Comparison of ENCODE assay signal across 13 cellular contexts in genomic region chr22:45248832-45249561, GRCh38. TPM values are rescaled to one million over a fixed set of nuclear protein-coding genes. Genes with fewer than 3 reads are reported as not detected.
DNase-seq lines count a peak whose midpoint lies in the region; ATAC-seq and TF ChIP-seq lines count a peak whose summit lies in the region.
"Had no signal": no experiment of that assay in that cellular context is flagged by ENCODE, and none has a peak within 500 bp of the region (broad histone marks: within the 10 kb centered on the region; RNA-seq: fewer than 3 reads in every experiment).

No MANE protein-coding gene starts in this region.

- no peaks in the 10 kb centered on the region for H3K36me3 Mint-ChIP-seq in activated CD8-positive, alpha-beta T cell treated with anti-CD3 and anti-CD28 coated beads, Interleukin-2, amount 10 ng/mL, durations not matched to agents 7 days and 5 days (ENCODE audit: low read depth)
- no peaks in the 10 kb centered on the region for H3K36me3 Mint-ChIP-seq in activated CD8-positive, alpha-beta T cell treated with anti-CD3 and anti-CD28 coated beads for 36 hours (ENCODE audit: low read depth)
- H3K36me3 Mint-ChIP-seq in stimulated activated naive B cell treated with anti-CD40 and anti-IgM and Interleukin-4, amounts not matched to agents 10 μg/mL and 1 μg/mL and 100 μg/mL, for 72 hours = no peaks in the 10 kb centered on the region

- no peaks in the 10 kb centered on the region for H4K20me1 ChIP-seq in smooth muscle cell (ENCODE audit: low read depth)

- H2AFZ ChIP-seq in smooth muscle cell (ENCODE audit: low read depth) = no peak overlapping the region
- H2AFZ ChIP-seq: parathyroid adenoma had no signal

- H3K4me3 ChIP-seq in smooth muscle cell = no peak overlapping the region
- H3K4me3 ChIP-seq: coronary artery had no signal

- H3F3A ChIP-seq in smooth muscle cell (ENCODE audit: low read depth) = peaks cover 17% of the 10 kb centered on the region

- no peaks in the 10 kb centered on the region for H3K9me3 ChIP-seq in smooth muscle cell (replicated peaks; ENCODE audit: low read depth)

- intact Hi-C loops in activated CD8-positive, alpha-beta T cell treated with anti-CD3 and anti-CD28 coated beads for 36 hours (cut with micrococcal nuclease) = no loop called here

- H3K27ac Mint-ChIP-seq in activated CD8-positive, alpha-beta T cell treated with anti-CD3 and anti-CD28 coated beads, Interleukin-2, amount 10 ng/mL, durations not matched to agents 7 days and 5 days = peak overlapping the region; percentile 57
- no peak overlapping the region for H3K27ac Mint-ChIP-seq in activated CD8-positive, alpha-beta T cell treated with anti-CD3 and anti-CD28 coated beads for 36 hours
- no peak overlapping the region for H3K27ac Mint-ChIP-seq in stimulated activated naive B cell treated with anti-CD40 and anti-IgM and Interleukin-4, amounts not matched to agents 10 μg/mL and 1 μg/mL and 100 μg/mL, for 72 hours

- no peak overlapping the region for H3K27ac ChIP-seq in smooth muscle cell (ENCODE audit: low read depth)
- H3K27ac ChIP-seq: coronary artery, parathyroid adenoma had no signal

- no peaks in the 10 kb centered on the region for H3K4me1 ChIP-seq in smooth muscle cell (ENCODE audit: low read depth)
- H3K4me1 ChIP-seq: parathyroid adenoma had no signal

- no peak overlapping the region for H3K9ac ChIP-seq in smooth muscle cell (ENCODE audit: low read depth)
- H3K9ac ChIP-seq: parathyroid adenoma had no signal

- H3K36me3 ChIP-seq in smooth muscle cell (ENCODE audit: low read depth) = no peaks in the 10 kb centered on the region

- 89% methylated on average over 8 of the region's 8 CpGs for WGBS in smooth muscle cell (ENCODE audit: low lambda C conversion rate)

- H3K27me3 Mint-ChIP-seq in activated CD8-positive, alpha-beta T cell treated with anti-CD3 and anti-CD28 coated beads, Interleukin-2, amount 10 ng/mL, durations not matched to agents 7 days and 5 days (ENCODE audit: low read depth) = no peaks in the 10 kb centered on the region
- H3K27me3 Mint-ChIP-seq in activated CD8-positive, alpha-beta T cell treated with anti-CD3 and anti-CD28 coated beads for 36 hours = no peaks in the 10 kb centered on the region
- H3K27me3 Mint-ChIP-seq in stimulated activated naive B cell treated with anti-CD40 and anti-IgM and Interleukin-4, amounts not matched to agents 10 μg/mL and 1 μg/mL and 100 μg/mL, for 72 hours = no peaks in the 10 kb centered on the region

- no peaks in the 10 kb centered on the region for H3K79me2 ChIP-seq in smooth muscle cell (ENCODE audit: low read depth)
- H3K79me2 ChIP-seq: parathyroid adenoma had no signal

- no peak overlapping the region for H3K4me2 ChIP-seq in smooth muscle cell

- peaks cover 54% of the 10 kb centered on the region for H3K4me1 Mint-ChIP-seq in activated CD8-positive, alpha-beta T cell treated with anti-CD3 and anti-CD28 coated beads, Interleukin-2, amount 10 ng/mL, durations not matched to agents 7 days and 5 days (ENCODE audit: low read depth)
- peaks cover 28% of the 10 kb centered on the region for H3K4me1 Mint-ChIP-seq in activated CD8-positive, alpha-beta T cell treated with anti-CD3 and anti-CD28 coated beads for 36 hours (ENCODE audit: low read depth)
- H3K4me1 Mint-ChIP-seq in stimulated activated naive B cell treated with anti-CD40 and anti-IgM and Interleukin-4, amounts not matched to agents 10 μg/mL and 1 μg/mL and 100 μg/mL, for 72 hours = peaks cover 15 to 24% of the 10 kb centered on the region in 2 donors

- POLR2A ChIA-PET in activated CD8-positive, alpha-beta T cell treated with anti-CD3 and anti-CD28 coated beads, Interleukin-2, amount 10 ng/mL, durations not matched to agents 7 days and 5 days (lab: Charles Lee) = no interaction called here
- POLR2A ChIA-PET in activated CD8-positive, alpha-beta T cell treated with anti-CD3 and anti-CD28 coated beads for 36 hours (lab: Charles Lee) = interaction anchor here (0.7 kb wide), 1 partner anchor 135 kb away, joined by 3 read pairs; no protein-coding TSS in a partner anchor

- DNase-seq in activated CD8-positive, alpha-beta T cell treated with anti-CD3 and anti-CD28 coated beads, Interleukin-2, amount 10 ng/mL, durations not matched to agents 7 days and 5 days = no peak
- DNase-seq in activated CD8-positive, alpha-beta T cell treated with anti-CD3 and anti-CD28 coated beads for 36 hours = no peak
- DNase-seq in SW480 (ENCODE audit: low spot score) (peak; percentile 17), NCI-H748 (lab: John Stamatoyannopoulos, UW; ENCODE audit: unreplicated experiment) (no peak), DMS153 (lab: John Stamatoyannopoulos, UW) (no peak), smooth muscle cell (lab: John Stamatoyannopoulos, UW; ENCODE audit: unreplicated experiment) (no peak)
- DNase-seq in stimulated activated naive B cell treated with anti-CD40 and anti-IgM and Interleukin-4, amounts not matched to agents 10 μg/mL and 1 μg/mL and 100 μg/mL, for 72 hours = no peak
- DNase-seq: activated T-cell treated with anti-CD3 and anti-CD28 coated beads, Interleukin-2, amount 50 U/mL, for 1 hour had no signal

- TF ChIP-seq CTCF in activated CD8-positive, alpha-beta T cell treated with anti-CD3 and anti-CD28 coated beads for 36 hours (IDR thresholded peaks at IDR 0.05) = no peak
- TF ChIP-seq CTCF in smooth muscle cell (IDR thresholded peaks at IDR 0.05; ENCODE audit: borderline replicate concordance, insufficient read depth, poor library complexity, severe bottlenecking) = no peak

- no peaks in the 10 kb centered on the region for H3K9me3 Mint-ChIP-seq in activated CD8-positive, alpha-beta T cell treated with anti-CD3 and anti-CD28 coated beads, Interleukin-2, amount 10 ng/mL, durations not matched to agents 7 days and 5 days (ENCODE audit: insufficient read depth)
- no peaks in the 10 kb centered on the region for H3K9me3 Mint-ChIP-seq in activated CD8-positive, alpha-beta T cell treated with anti-CD3 and anti-CD28 coated beads for 36 hours
- no peaks in the 10 kb centered on the region for H3K9me3 Mint-ChIP-seq in stimulated activated naive B cell treated with anti-CD40 and anti-IgM and Interleukin-4, amounts not matched to agents 10 μg/mL and 1 μg/mL and 100 μg/mL, for 72 hours

- no peak overlapping the region for H3K4me3 Mint-ChIP-seq in activated CD8-positive, alpha-beta T cell treated with anti-CD3 and anti-CD28 coated beads, Interleukin-2, amount 10 ng/mL, durations not matched to agents 7 days and 5 days
- no peak overlapping the region for H3K4me3 Mint-ChIP-seq in activated CD8-positive, alpha-beta T cell treated with anti-CD3 and anti-CD28 coated beads for 36 hours
- no peak overlapping the region for H3K4me3 Mint-ChIP-seq in stimulated activated naive B cell treated with anti-CD40 and anti-IgM and Interleukin-4, amounts not matched to agents 10 μg/mL and 1 μg/mL and 100 μg/mL, for 72 hours

- no peaks in the 10 kb centered on the region for H3K27me3 ChIP-seq in smooth muscle cell (ENCODE audit: low read depth)

- CTCF ChIA-PET in activated CD8-positive, alpha-beta T cell treated with anti-CD3 and anti-CD28 coated beads, Interleukin-2, amount 10 ng/mL, durations not matched to agents 7 days and 5 days (lab: Charles Lee) = no interaction called here
- CTCF ChIA-PET in activated CD8-positive, alpha-beta T cell treated with anti-CD3 and anti-CD28 coated beads for 36 hours (lab: Charles Lee) = no interaction called here

- no peak for ATAC-seq in activated CD8-positive, alpha-beta T cell treated with anti-CD3 and anti-CD28 coated beads, Interleukin-2, amount 10 ng/mL, durations not matched to agents 7 days and 5 days
- ATAC-seq in activated CD8-positive, alpha-beta T cell treated with anti-CD3 and anti-CD28 coated beads for 36 hours = no peak
- ATAC-seq in HG02973 (IDR thresholded peaks at IDR 0.05; ENCODE audit: unreplicated experiment) = peak; percentile 71
- ATAC-seq in stimulated activated naive B cell treated with anti-CD40 and anti-IgM and Interleukin-4, amounts not matched to agents 10 μg/mL and 1 μg/mL and 100 μg/mL, for 72 hours (replicated peaks) = peak; percentile 55 to 58

RNA-seq across cellular contexts. Expression of gene KIAA0930, which starts 8.3 kb away (rescaled TPM):
- total RNA-seq in activated CD8-positive, alpha-beta T cell treated with anti-CD3 and anti-CD28 coated beads, Interleukin-2, amount 10 ng/mL, durations not matched to agents 7 days and 5 days = 10 to 100 TPM; 48.5 to 52.4 TPM
- 10 to 100 TPM; 38.4 to 40.4 TPM for total RNA-seq in activated CD8-positive, alpha-beta T cell treated with anti-CD3 and anti-CD28 coated beads for 36 hours
- 35.9 and 44.8 TPM in 2 replicates for total RNA-seq in smooth muscle cell
- polyA plus RNA-seq in smooth muscle cell = 37.6 and 49.0 TPM in 2 replicates

RNA-seq across cellular contexts. Expression of gene UPK3A, which starts 35.8 kb away (rescaled TPM):
- not detected for total RNA-seq in activated CD8-positive, alpha-beta T cell treated with anti-CD3 and anti-CD28 coated beads, Interleukin-2, amount 10 ng/mL, durations not matched to agents 7 days and 5 days
- not detected for total RNA-seq in activated CD8-positive, alpha-beta T cell treated with anti-CD3 and anti-CD28 coated beads for 36 hours
- total RNA-seq in smooth muscle cell = not detected in 2 replicates
- not detected in 2 replicates for polyA plus RNA-seq in smooth muscle cell
- total RNA-seq: A172; T-helper 1 cell treated with Interleukin-12 subunit alpha and Interleukin-12 subunit beta and Interleukin-4 antibody, amounts not matched to agents 30 ng/mL and 1 ng/mL, for 36 hours had no signal

Comparison
In these comparisons a context has a peak if more than half of its experiments do, and no peak if none do; other contexts are left out.
1. ATAC-seq: peak in HG02973 (single experiment) and stimulated activated naive B cell treated with anti-CD40 and anti-IgM and Interleukin-4, amounts not matched to agents 10 μg/mL and 1 μg/mL and 100 μg/mL, for 72 hours (2 of 2); none in activated CD8-positive, alpha-beta T cell treated with anti-CD3 and anti-CD28 coated beads, Interleukin-2, amount 10 ng/mL, durations not matched to agents 7 days and 5 days (single experiment) and activated CD8-positive, alpha-beta T cell treated with anti-CD3 and anti-CD28 coated beads for 36 hours (single experiment).